Comparison of ENCODE assay signal across 10 cellular contexts in the genomic region with DNA sequence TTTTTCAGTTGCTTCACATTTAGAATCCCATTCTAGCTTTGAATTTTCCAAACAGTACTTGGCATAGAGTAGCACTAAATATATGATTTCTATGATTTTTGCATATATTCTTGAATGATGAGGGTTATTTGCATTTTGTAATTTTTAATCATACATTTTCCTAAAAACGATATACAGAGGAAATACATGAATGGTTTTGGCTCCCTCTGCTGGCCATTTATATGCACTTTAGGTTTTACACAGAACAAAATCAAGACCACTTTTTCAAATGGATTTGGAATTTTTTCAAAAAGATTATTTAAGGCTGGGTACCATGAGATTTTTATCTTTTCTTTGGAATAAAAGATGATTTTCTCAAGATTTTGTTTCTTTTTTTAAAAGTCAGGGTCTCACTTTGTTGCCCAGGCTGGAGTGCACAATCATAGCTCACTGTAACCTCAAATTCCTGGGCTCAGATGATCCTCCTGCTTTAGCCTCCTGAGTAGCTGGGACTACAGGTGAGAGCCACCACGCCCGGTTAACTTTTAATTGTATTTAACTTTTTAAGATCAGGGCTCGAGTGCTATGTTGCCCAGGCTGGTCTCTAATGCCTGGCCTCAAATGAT. TPM values are rescaled to one million over a fixed set of nuclear protein-coding genes. Genes with fewer than 3 reads are reported as not detected.
DNase-seq lines count a peak whose midpoint lies in the region; ATAC-seq and TF ChIP-seq lines count a peak whose summit lies in the region.
"Had no signal": no experiment of that assay in that cellular context is flagged by ENCODE, and none has a peak within 500 bp of the region (broad histone marks: within the 10 kb centered on the region; RNA-seq: fewer than 3 reads in every experiment).

No MANE protein-coding gene starts in this region.

- POLR2A ChIA-PET in HEK293 (lab: Yijun Ruan, JAX), result no interaction called here

- DNase-seq in activated naive CD4-positive, alpha-beta T cell treated with anti-CD3 and anti-CD28 coated beads for 36 hours, result peak; percentile 55
- no peak for DNase-seq in activated naive CD4-positive, alpha-beta T cell treated with anti-CD3 and anti-CD28 coated beads, Interleukin-2, amount 50 U/mL, for 16 hours
- DNase-seq in NCI-H446 treated with DMSO at 0.1 percent for 48 hours (lab: John Stamatoyannopoulos, UW), result peak; percentile 23
- peak in 1 of 2 donors; percentile 20 for DNase-seq in left colon
- DNase-seq in transverse colon, result no peak
- DNase-seq in GOT3 (lab: John Stamatoyannopoulos, UW), result no peak

- peaks cover 22% of the 10 kb centered on the region for H3K27me3 Mint-ChIP-seq in activated naive CD4-positive, alpha-beta T cell treated with anti-CD3 and anti-CD28 coated beads for 36 hours (ENCODE audit: low read depth)
- H3K27me3 Mint-ChIP-seq in brain, result peaks cover 8% of the 10 kb centered on the region

- H3K36me3 ChIP-seq in HEK293 (ENCODE audit: control insufficient read depth in 2 of 2, insufficient read depth in 1 of 2, low read length in 2 of 2) (no peaks in the 10 kb centered on the region), transverse colon (no peaks in the 10 kb centered on the region)

- 0 out of 2 replicates have a peak, but pooled peaks have one; percentile 34 for TF ChIP-seq CTCF in HEK293 (tag by site-specific recombination; IDR thresholded peaks at IDR 0.05)
- TF ChIP-seq CTCF in brain (conservative IDR thresholded peaks at IDR 0.05), result peak; percentile 85 to 94
- peak; percentile 70 to 89 (median 86) for TF ChIP-seq CTCF in transverse colon (IDR thresholded peaks at IDR 0.05)

- no peak overlapping the region for H3K27ac Mint-ChIP-seq in activated naive CD4-positive, alpha-beta T cell treated with anti-CD3 and anti-CD28 coated beads for 36 hours
- H3K27ac Mint-ChIP-seq in brain, result no peak overlapping the region

- WGBS in transverse colon (ENCODE audit: low coverage in 1 of 2), 2 donors, result 9 to 15% methylated on average over 3 to 4 of the region's 4 CpGs

- H3K36me3 Mint-ChIP-seq in activated naive CD4-positive, alpha-beta T cell treated with anti-CD3 and anti-CD28 coated beads for 36 hours (ENCODE audit: low read depth), result no peaks in the 10 kb centered on the region
- no peaks in the 10 kb centered on the region for H3K36me3 Mint-ChIP-seq in brain

- H3K27ac ChIP-seq in HEK293 (ENCODE audit: extremely low read depth, low read depth, low read length), result no peak overlapping the region
- H3K27ac ChIP-seq in transverse colon, result no peak overlapping the region

- H3K9me3 ChIP-seq in HEK293 (ENCODE audit: control insufficient read depth, insufficient read depth, low read depth, low read length) (no peaks in the 10 kb centered on the region), transverse colon (no peaks in the 10 kb centered on the region)

- intact Hi-C loops in activated naive CD4-positive, alpha-beta T cell treated with anti-CD3 and anti-CD28 coated beads for 36 hours (cut with micrococcal nuclease), result loop anchor here (1.0 kb wide), 5 partner anchors 180 to 970 kb away; no protein-coding TSS in a partner anchor
- intact Hi-C loops in left colon (cut with DNase I, micrococcal nuclease), result no loop called here
- intact Hi-C loops in transverse colon (cut with DNase I; ENCODE audit: low total_unique reads), result no loop called here

- TF ChIP-seq POLR2A in transverse colon (IDR thresholded peaks at IDR 0.05), result no peak

- H3K4me1 Mint-ChIP-seq in activated naive CD4-positive, alpha-beta T cell treated with anti-CD3 and anti-CD28 coated beads for 36 hours (ENCODE audit: low read depth), result no peaks in the 10 kb centered on the region
- H3K4me1 Mint-ChIP-seq in brain, result peaks cover 4% of the 10 kb centered on the region

- H3K4me3 ChIP-seq in HEK293 (ENCODE audit: low read depth, low read length) (no peak overlapping the region), transverse colon (no peak overlapping the region)

- H3K4me1 ChIP-seq in HEK293 (ENCODE audit: control insufficient read depth, insufficient read depth, low read length) (no peaks in the 10 kb centered on the region), transverse colon (no peaks in the 10 kb centered on the region)

- CTCF ChIA-PET in activated naive CD4-positive, alpha-beta T cell treated with anti-CD3 and anti-CD28 coated beads for 36 hours (lab: Charles Lee), result interaction anchor here (0.7 to 3.2 kb wide), 13 partner anchors 9 to 716 kb away, joined by 3 to 26 read pairs (median 3); no protein-coding TSS in a partner anchor
- CTCF ChIA-PET in HEK293 (lab: Yijun Ruan, JAX), result interaction anchor here (0.5 to 4.1 kb wide), 36 partner anchors 8 to 1477 kb away, joined by 3 to 19 read pairs (median 3); a partner anchor contains a TSS

- TF ChIP-seq EP300 in transverse colon (IDR thresholded peaks at IDR 0.05; ENCODE audit: low read depth), result no peak

- ATAC-seq in left colon, result peak; percentile 38

- H3K27me3 ChIP-seq in transverse colon, result peaks cover 19% of the 10 kb centered on the region

- no peaks in the 10 kb centered on the region for H3K9me3 Mint-ChIP-seq in activated naive CD4-positive, alpha-beta T cell treated with anti-CD3 and anti-CD28 coated beads for 36 hours
- H3K9me3 Mint-ChIP-seq in brain, result no peaks in the 10 kb centered on the region

- in situ Hi-C loops in transverse colon (cut with MboI; ENCODE audit: low pct_ligation_motif_present in 1 of 4, low pct_unique_long_range_greater_than_20kb in 1 of 4, low sequenced_read_pairs in 3 of 4), result loop anchor here (25.0 kb wide), 2 partner anchors 231 to 756 kb away; a partner anchor contains a TSS

- H3K4me3 Mint-ChIP-seq in activated naive CD4-positive, alpha-beta T cell treated with anti-CD3 and anti-CD28 coated beads for 36 hours, result no peak overlapping the region
- H3K4me3 Mint-ChIP-seq in brain, result peak overlapping the region in 2 of 5 experiments; percentile 15 to 52

TF ChIP-seq in HEK293, 187 proteins besides CTCF, POLR2A, EP300 and RAD21:
- no peak for TF ChIP-seq KLF1 (tag by site-specific recombination; IDR thresholded peaks at IDR 0.05)
- TF ChIP-seq, protein P1, sequence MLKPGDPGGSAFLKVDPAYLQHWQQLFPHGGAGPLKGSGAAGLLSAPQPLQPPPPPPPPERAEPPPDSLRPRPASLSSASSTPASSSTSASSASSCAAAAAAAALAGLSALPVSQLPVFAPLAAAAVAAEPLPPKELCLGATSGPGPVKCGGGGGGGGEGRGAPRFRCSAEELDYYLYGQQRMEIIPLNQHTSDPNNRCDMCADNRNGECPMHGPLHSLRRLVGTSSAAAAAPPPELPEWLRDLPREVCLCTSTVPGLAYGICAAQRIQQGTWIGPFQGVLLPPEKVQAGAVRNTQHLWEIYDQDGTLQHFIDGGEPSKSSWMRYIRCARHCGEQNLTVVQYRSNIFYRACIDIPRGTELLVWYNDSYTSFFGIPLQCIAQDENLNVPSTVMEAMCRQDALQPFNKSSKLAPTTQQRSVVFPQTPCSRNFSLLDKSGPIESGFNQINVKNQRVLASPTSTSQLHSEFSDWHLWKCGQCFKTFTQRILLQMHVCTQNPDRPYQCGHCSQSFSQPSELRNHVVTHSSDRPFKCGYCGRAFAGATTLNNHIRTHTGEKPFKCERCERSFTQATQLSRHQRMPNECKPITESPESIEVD (tag by site-specific recombination; IDR thresholded peaks at IDR 0.05), result no peak
- no peak for TF ChIP-seq ZNF501 (tag by site-specific recombination; IDR thresholded peaks at IDR 0.05)
- TF ChIP-seq ZFP3 (tag by site-specific recombination; IDR thresholded peaks at IDR 0.05; ENCODE audit: low read depth), result no peak
- no peak for TF ChIP-seq ZFHX2 (tag by site-specific recombination; conservative IDR thresholded peaks at IDR 0.05)
- peak; percentile 85 for TF ChIP-seq ZNF654 (tag by site-specific recombination; IDR thresholded peaks at IDR 0.05; ENCODE audit: low read depth)
- no peak for TF ChIP-seq MYNN (tag by site-specific recombination; IDR thresholded peaks at IDR 0.05; ENCODE audit: borderline replicate concordance)

RNA-seq across cellular contexts. Expression of a gene that starts 16.7 kb away (rescaled TPM):
- total RNA-seq in activated naive CD4-positive, alpha-beta T cell treated with anti-CD3 and anti-CD28 coated beads for 36 hours, result 10 to 100 TPM; 30.0 to 30.9 TPM
- 10.1 TPM for polyA plus RNA-seq in brain (ENCODE audit: insufficient read depth, low read depth, low replicate concordance)
- 10 to 100 TPM; 23.4 to 27.2 TPM for total RNA-seq in left colon
- total RNA-seq in transverse colon, result 10 to 100 TPM; 24.3 to 83.8 (median 34.4) TPM

RNA-seq across cellular contexts. Expression of a gene that starts 35.9 kb away (rescaled TPM):
- not detected for total RNA-seq in activated naive CD4-positive, alpha-beta T cell treated with anti-CD3 and anti-CD28 coated beads for 36 hours
- not detected for polyA plus RNA-seq in brain (ENCODE audit: insufficient read depth, low read depth, low replicate concordance)
- total RNA-seq in left colon (not detected), transverse colon (not detected)
- total RNA-seq: glomerular endothelial cell, urinary bladder had no signal
- polyA plus RNA-seq: urinary bladder had no signal

Comparison
In these comparisons a context has a peak if more than half of its experiments do, and no peak if none do; other contexts are left out.
1. DNase-seq: peak in activated naive CD4-positive, alpha-beta T cell treated with anti-CD3 and anti-CD28 coated beads for 36 hours (single experiment) and NCI-H446 treated with DMSO at 0.1 percent for 48 hours (single experiment); none in activated naive CD4-positive, alpha-beta T cell treated with anti-CD3 and anti-CD28 coated beads, Interleukin-2, amount 50 U/mL, for 16 hours (single experiment), transverse colon (single experiment) and GOT3 (single experiment).
2. CTCF ChIP-seq: peak in every context shown above with its lines; median percentile 90 in brain; 86 in transverse colon; 34 in HEK293.